Comparison of ENCODE assay signal across 17 cellular contexts in genomic region chr17:55690105-55690508, GRCh38. TPM values are rescaled to one million over a fixed set of nuclear protein-coding genes. Genes with fewer than 3 reads are reported as not detected.
DNase-seq lines count a peak whose midpoint lies in the region; ATAC-seq and TF ChIP-seq lines count a peak whose summit lies in the region.
"Had no signal": no experiment of that assay in that cellular context is flagged by ENCODE, and none has a peak within 500 bp of the region (broad histone marks: within the 10 kb centered on the region; RNA-seq: fewer than 3 reads in every experiment).

No MANE protein-coding gene starts in this region.

- WGBS in heart left ventricle, 4 donors = 43 to 62% (median 60%) methylated on average over 2 of the region's 2 CpGs

- H3K27me3 ChIP-seq in heart left ventricle (no peaks in the 10 kb centered on the region), vagina (no peaks in the 10 kb centered on the region)
- H3K27me3 ChIP-seq in CD4-positive, alpha-beta memory T cell (ENCODE audit: insufficient read depth, low read length) = no peaks in the 10 kb centered on the region

- intact Hi-C loops in Right ventricle myocardium superior (cut with DNase I) = no loop called here
- intact Hi-C loops in heart left ventricle (cut with DNase I) = no loop called here
- intact Hi-C loops in vagina (cut with DNase I) = no loop called here
- intact Hi-C loops in CD4-positive, alpha-beta memory T cell (cut with micrococcal nuclease) = no loop called here

- POLR2A ChIA-PET in CD4-positive, alpha-beta memory T cell (lab: Charles Lee; ENCODE audit: partially characterized antibody) = no interaction called here
- POLR2A ChIA-PET in WTC11 (lab: Charles Lee) = no interaction called here

- CTCF ChIA-PET in CD4-positive, alpha-beta memory T cell (lab: Charles Lee; ENCODE audit: partially characterized antibody) = interaction anchor here (1.7 kb wide), 1 partner anchor 25 kb away, joined by 5 read pairs; no protein-coding TSS in a partner anchor
- CTCF ChIA-PET in WTC11 (lab: Charles Lee) = no interaction called here

- H3K27me3 Mint-ChIP-seq in natural killer cell treated with Interleukin-12 subunit alpha and Interleukin-12 subunit beta and Interleukin-15 and Interleukin-18, amount 100 ng/mL, for 72 hours = peaks cover 15 to 25% of the 10 kb centered on the region in 2 donors
- H3K27me3 Mint-ChIP-seq in CD4-positive, alpha-beta memory T cell = peaks cover 9 to 21% of the 10 kb centered on the region in 2 donors
- H3K27me3 Mint-ChIP-seq in WTC11 (ENCODE audit: low read depth) = no peaks in the 10 kb centered on the region

- peaks cover 0 to 13% (median 0%) of the 10 kb centered on the region in 12 donors for H3K4me1 ChIP-seq in heart left ventricle
- peaks cover 58% of the 10 kb centered on the region for H3K4me1 ChIP-seq in vagina
- no peaks in the 10 kb centered on the region for H3K4me1 ChIP-seq in CD4-positive, alpha-beta memory T cell (ENCODE audit: insufficient read depth, low read length)

- DNase-seq in Right ventricle myocardium superior = no peak
- DNase-seq in heart left ventricle = no peak
- peak; percentile 73 for DNase-seq in fibroblast of mammary gland (ENCODE audit: low read depth)
- DNase-seq in vagina (ENCODE audit: extremely low spot score in 2 of 2) = no peak
- DNase-seq in natural killer cell treated with Interleukin-12 subunit alpha and Interleukin-12 subunit beta and Interleukin-15 and Interleukin-18, amount 100 ng/mL, for 72 hours (ENCODE audit: low spot score) = no peak
- DNase-seq in CD4-positive, alpha-beta memory T cell = no peak
- no peak for DNase-seq in WTC11 (ENCODE audit: low spot score)
- DNase-seq: activated CD4-positive, alpha-beta T cell treated with anti-CD3 and anti-CD28 coated beads for 4 hours; activated T-cell treated with anti-CD3 and anti-CD28 coated beads, Interleukin-2, amount 50 U/mL, for 4 hours; anterior cingulate cortex; DMS79 treated with DMSO at 0.1 percent for 48 hours; dorsolateral prefrontal cortex; kidney; NCI-H187 treated with DMSO at 0.1 percent for 48 hours; T-cell had no signal

- no peaks in the 10 kb centered on the region for H3K4me1 Mint-ChIP-seq in natural killer cell treated with Interleukin-12 subunit alpha and Interleukin-12 subunit beta and Interleukin-15 and Interleukin-18, amount 100 ng/mL, for 72 hours (ENCODE audit: low read depth in 2 of 2)
- H3K4me1 Mint-ChIP-seq in CD4-positive, alpha-beta memory T cell = no peaks in the 10 kb centered on the region
- no peaks in the 10 kb centered on the region for H3K4me1 Mint-ChIP-seq in WTC11
- H3K4me1 Mint-ChIP-seq: T-cell had no signal

- H3K36me3 ChIP-seq in heart left ventricle = no peaks in the 10 kb centered on the region
- no peaks in the 10 kb centered on the region for H3K36me3 ChIP-seq in vagina
- H3K36me3 ChIP-seq in CD4-positive, alpha-beta memory T cell (ENCODE audit: insufficient read depth, low read length) = no peaks in the 10 kb centered on the region

- H3K9me3 ChIP-seq in heart left ventricle (no peaks in the 10 kb centered on the region), vagina (no peaks in the 10 kb centered on the region)
- no peaks in the 10 kb centered on the region for H3K9me3 ChIP-seq in CD4-positive, alpha-beta memory T cell (ENCODE audit: control insufficient read depth in 1 of 2, low read length in 2 of 2)

- peaks cover 4% of the 10 kb centered on the region for H3K9me3 Mint-ChIP-seq in natural killer cell treated with Interleukin-12 subunit alpha and Interleukin-12 subunit beta and Interleukin-15 and Interleukin-18, amount 100 ng/mL, for 72 hours
- peaks cover 0 to 4% (median 0%) of the 10 kb centered on the region in 8 donors for H3K9me3 Mint-ChIP-seq in CD4-positive, alpha-beta memory T cell
- peaks cover 41% of the 10 kb centered on the region for H3K9me3 Mint-ChIP-seq in WTC11
- H3K9me3 Mint-ChIP-seq: activated T-cell treated with anti-CD3 and anti-CD28 coated beads, Interleukin-2, amount 50 U/mL, for 4 hours; T-cell had no signal

- ATAC-seq in Right ventricle myocardium superior (ENCODE audit: poor library complexity) (peak; percentile 67), heart left ventricle (no peak), WTC11 (no peak)
- no peak for ATAC-seq in natural killer cell treated with Interleukin-12 subunit alpha and Interleukin-12 subunit beta and Interleukin-15 and Interleukin-18, amount 100 ng/mL, for 72 hours
- ATAC-seq: activated T-cell treated with anti-CD3 and anti-CD28 coated beads, Interleukin-2, amount 50 U/mL, for 4 hours; T-cell had no signal

- H3K27ac Mint-ChIP-seq in natural killer cell treated with Interleukin-12 subunit alpha and Interleukin-12 subunit beta and Interleukin-15 and Interleukin-18, amount 100 ng/mL, for 72 hours = no peak overlapping the region
- H3K27ac Mint-ChIP-seq in CD4-positive, alpha-beta memory T cell = no peak overlapping the region
- no peak overlapping the region for H3K27ac Mint-ChIP-seq in WTC11
- H3K27ac Mint-ChIP-seq: IgD-negative memory B cell, T-cell had no signal

- no peaks in the 10 kb centered on the region for H3K36me3 Mint-ChIP-seq in natural killer cell treated with Interleukin-12 subunit alpha and Interleukin-12 subunit beta and Interleukin-15 and Interleukin-18, amount 100 ng/mL, for 72 hours
- no peaks in the 10 kb centered on the region for H3K36me3 Mint-ChIP-seq in CD4-positive, alpha-beta memory T cell
- peaks cover 25% of the 10 kb centered on the region for H3K36me3 Mint-ChIP-seq in WTC11
- H3K36me3 Mint-ChIP-seq: IgD-negative memory B cell had no signal

- H3K4me3 Mint-ChIP-seq in natural killer cell treated with Interleukin-12 subunit alpha and Interleukin-12 subunit beta and Interleukin-15 and Interleukin-18, amount 100 ng/mL, for 72 hours = no peak overlapping the region
- H3K4me3 Mint-ChIP-seq in CD4-positive, alpha-beta memory T cell = no peak overlapping the region
- no peak overlapping the region for H3K4me3 Mint-ChIP-seq in WTC11
- H3K4me3 Mint-ChIP-seq: activated T-cell treated with anti-CD3 and anti-CD28 coated beads, Interleukin-2, amount 50 U/mL, for 4 hours; IgD-negative memory B cell; T-cell had no signal

- TF ChIP-seq CTCF in heart left ventricle (IDR thresholded peaks at IDR 0.05) = no peak
- TF ChIP-seq CTCF in fibroblast of mammary gland (conservative IDR thresholded peaks at IDR 0.05; ENCODE audit: control insufficient read depth, insufficient read depth, low read depth, low read length) = no peak
- TF ChIP-seq CTCF in vagina (IDR thresholded peaks at IDR 0.05) = no peak
- TF ChIP-seq CTCF in WTC11 (IDR thresholded peaks at IDR 0.05) = no peak

- TF ChIP-seq POLR2A in heart left ventricle (IDR thresholded peaks at IDR 0.05) (no peak), vagina (IDR thresholded peaks at IDR 0.05) (no peak)

- H3K27ac ChIP-seq in heart left ventricle (no peak overlapping the region), vagina (peak overlapping the region; percentile 75)
- H3K27ac ChIP-seq in CD4-positive, alpha-beta memory T cell (ENCODE audit: low read depth, low read length) = no peak overlapping the region

- H3K4me3 ChIP-seq in heart left ventricle (no peak overlapping the region), fibroblast of mammary gland (ENCODE audit: control insufficient read depth, low read depth, low read length) (no peak overlapping the region), vagina (no peak overlapping the region)
- H3K4me3 ChIP-seq in CD4-positive, alpha-beta memory T cell (ENCODE audit: low read length in 2 of 2) = no peak overlapping the region
- H3K4me3 ChIP-seq: dorsolateral prefrontal cortex had no signal

TF ChIP-seq in PFSK-1, 5 proteins besides CTCF, POLR2A, EP300 and RAD21 (continues in another document):
- TF ChIP-seq TAF1 (IDR thresholded peaks at IDR 0.05; ENCODE audit: borderline replicate concordance, insufficient read depth, low read length) (peak; percentile 56; the same call in 1 of the 2 replicates), POLR2AphosphoS5 (IDR thresholded peaks at IDR 0.05; ENCODE audit: low read depth, low read length) (peak; percentile 72; the same call in 1 of the 2 replicates)

TF ChIP-seq in WTC11, 78 proteins besides CTCF, POLR2A, EP300 and RAD21 (continues in another document):
- TF ChIP-seq ZNF263 (CRISPR knock-in tag; IDR thresholded peaks at IDR 0.05; ENCODE audit: low read depth) (no peak), SMAD4 (CRISPR knock-in tag; IDR thresholded peaks at IDR 0.05) (no peak)
- TF ChIP-seq, protein P1, sequence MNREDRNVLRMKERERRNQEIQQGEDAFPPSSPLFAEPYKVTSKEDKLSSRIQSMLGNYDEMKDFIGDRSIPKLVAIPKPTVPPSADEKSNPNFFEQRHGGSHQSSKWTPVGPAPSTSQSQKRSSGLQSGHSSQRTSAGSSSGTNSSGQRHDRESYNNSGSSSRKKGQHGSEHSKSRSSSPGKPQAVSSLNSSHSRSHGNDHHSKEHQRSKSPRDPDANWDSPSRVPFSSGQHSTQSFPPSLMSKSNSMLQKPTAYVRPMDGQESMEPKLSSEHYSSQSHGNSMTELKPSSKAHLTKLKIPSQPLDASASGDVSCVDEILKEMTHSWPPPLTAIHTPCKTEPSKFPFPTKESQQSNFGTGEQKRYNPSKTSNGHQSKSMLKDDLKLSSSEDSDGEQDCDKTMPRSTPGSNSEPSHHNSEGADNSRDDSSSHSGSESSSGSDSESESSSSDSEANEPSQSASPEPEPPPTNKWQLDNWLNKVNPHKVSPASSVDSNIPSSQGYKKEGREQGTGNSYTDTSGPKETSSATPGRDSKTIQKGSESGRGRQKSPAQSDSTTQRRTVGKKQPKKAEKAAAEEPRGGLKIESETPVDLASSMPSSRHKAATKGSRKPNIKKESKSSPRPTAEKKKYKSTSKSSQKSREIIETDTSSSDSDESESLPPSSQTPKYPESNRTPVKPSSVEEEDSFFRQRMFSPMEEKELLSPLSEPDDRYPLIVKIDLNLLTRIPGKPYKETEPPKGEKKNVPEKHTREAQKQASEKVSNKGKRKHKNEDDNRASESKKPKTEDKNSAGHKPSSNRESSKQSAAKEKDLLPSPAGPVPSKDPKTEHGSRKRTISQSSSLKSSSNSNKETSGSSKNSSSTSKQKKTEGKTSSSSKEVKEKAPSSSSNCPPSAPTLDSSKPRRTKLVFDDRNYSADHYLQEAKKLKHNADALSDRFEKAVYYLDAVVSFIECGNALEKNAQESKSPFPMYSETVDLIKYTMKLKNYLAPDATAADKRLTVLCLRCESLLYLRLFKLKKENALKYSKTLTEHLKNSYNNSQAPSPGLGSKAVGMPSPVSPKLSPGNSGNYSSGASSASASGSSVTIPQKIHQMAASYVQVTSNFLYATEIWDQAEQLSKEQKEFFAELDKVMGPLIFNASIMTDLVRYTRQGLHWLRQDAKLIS (CRISPR knock-in tag; IDR thresholded peaks at IDR 0.05; ENCODE audit: borderline replicate concordance) = no peak

RNA-seq across cellular contexts. Expression of gene TMEM100, which starts 32.6 kb away (rescaled TPM):
- total RNA-seq in Right ventricle myocardium superior = 15.5 TPM
- 1 to 10 TPM; 2.3 to 9.3 (median 6.0) TPM for total RNA-seq in heart left ventricle
- 1 to 10 TPM; 4.1 to 5.3 TPM for polyA plus RNA-seq in heart left ventricle
- 36.2 TPM for polyA plus RNA-seq in PFSK-1 (2012; ENCODE audit: insufficient read length, low read depth)
- total RNA-seq in vagina = 20.6 TPM
- not detected for total RNA-seq in natural killer cell treated with Interleukin-12 subunit alpha and Interleukin-12 subunit beta and Interleukin-15 and Interleukin-18, amount 100 ng/mL, for 72 hours
- not detected for total RNA-seq in CD4-positive, alpha-beta memory T cell
- polyA plus RNA-seq in CD4-positive, alpha-beta memory T cell = not detected
- 0.39 to 1.1 TPM (median 0.57 TPM) in 3 replicates for total RNA-seq in WTC11 (2021)
- total RNA-seq: activated T-cell treated with anti-CD3 and anti-CD28 coated beads, Interleukin-2, amount 50 U/mL, for 4 hours had no signal
- polyA plus RNA-seq: IgD-negative memory B cell had no signal
